ENCODE assay signal across 8 cellular contexts in genomic region chr16:70438983-70439862, GRCh38. TPM values are rescaled to one million over a fixed set of nuclear protein-coding genes. Genes with fewer than 3 reads are reported as not detected.
DNase-seq lines count a peak whose midpoint lies in the region; ATAC-seq, FAIRE-seq and TF ChIP-seq lines count a peak whose summit lies in the region.

ST3GAL2 (minus strand) TSS chr16:70439100; CDS start chr16:70398530, 40,570 bp downstream.

- no peaks in the 10 kb centered on the region for H3K36me3 ChIP-seq in bronchial epithelial cell (ENCODE audit: control insufficient read depth, insufficient read depth, low read length)
- H3K36me3 ChIP-seq in spleen = peaks cover 0 to 12% (median 0%) of the 10 kb centered on the region in 6 donors

- FAIRE-seq in bronchial epithelial cell (lab: Jason Lieb, UNC) = no peak

- no peaks in the 10 kb centered on the region for H3K9me3 Mint-ChIP-seq in WTC11

- 0 to 1% (median 1%) methylated on average over 29 to 81 of the region's 84 CpGs for whole genome bisulfite sequencing in spleen, 5 donors

- H3K27ac ChIP-seq in spleen = peak within 1 kb of the TSS; percentile 36 to 92 (median 82)

- H3K27me3 ChIP-seq in bronchial epithelial cell (ENCODE audit: control insufficient read depth, insufficient read depth, low read length) (no peaks in the 10 kb centered on the region), spleen (replicated peaks in 1 of 7) (no peaks in the 10 kb centered on the region)

- ATAC-seq in HG03095 (IDR thresholded peaks at IDR 0.05; ENCODE audit: unreplicated experiment) (peak; percentile 76), WTC11 (peak; percentile 85)

- H3K36me3 Mint-ChIP-seq in WTC11 = peaks cover 4% of the 10 kb centered on the region; the same call in 1 of the 2 replicates

- peaks cover 15 to 55% (median 45%) of the 10 kb centered on the region in 6 donors for H3K4me1 ChIP-seq in spleen

- DNase-seq in A172 (ENCODE audit: low spot score) (peak; percentile 87), NCI-H226 (peak; percentile 83), WTC11 (ENCODE audit: low spot score) (peak; percentile 98), bronchial epithelial cell (ENCODE audit: low read depth) (peak; percentile 61), inferior parietal cortex (ENCODE audit: extremely low spot score) (peak; percentile 93), spleen (peak; percentile 98)

- no peak for TF ChIP-seq CTCF in WTC11 (IDR thresholded peaks at IDR 0.05)
- TF ChIP-seq CTCF in bronchial epithelial cell (IDR thresholded peaks at IDR 0.05; ENCODE audit: insufficient read depth, low read length, severe bottlenecking) = no peak
- TF ChIP-seq CTCF in spleen (IDR thresholded peaks at IDR 0.05 in 8 of 11, conservative IDR thresholded peaks at IDR 0.05 in 3 of 11) = peak in 5 of 11 experiments; percentile 11 to 50 (median 34)

- no peaks in the 10 kb centered on the region for H3K27me3 Mint-ChIP-seq in WTC11 (ENCODE audit: low read depth)

- H3K4me3 ChIP-seq in bronchial epithelial cell (ENCODE audit: low read depth, low read length) (peak within 1 kb of the TSS; percentile 58), spleen (peak within 1 kb of the TSS; percentile 50 to 94 (median 76))

- TF ChIP-seq POLR2A in GM18526 (IDR thresholded peaks at IDR 0.05; ENCODE audit: extremely low read depth, insufficient read length) = peak; percentile 43
- no peak for TF ChIP-seq POLR2A in spleen (IDR thresholded peaks at IDR 0.05)

- peak within 1 kb of the TSS; percentile 96 for H3K27ac Mint-ChIP-seq in WTC11

- H3K4me1 Mint-ChIP-seq in WTC11 = peaks cover 37% of the 10 kb centered on the region

- intact Hi-C loops in spleen (cut with DNase I; ENCODE audit: low total_unique reads) = loop anchor here (10.0 kb wide), 1 partner anchor 54 kb away; no protein-coding TSS in a partner anchor

- peak within 1 kb of the TSS; percentile 99 for H3K4me3 Mint-ChIP-seq in WTC11

- CTCF ChIA-PET in WTC11 (lab: Charles Lee) = interaction anchor here (0.9 to 2.9 kb wide), 6 partner anchors 17 to 86 kb away, joined by 3 to 16 read pairs (median 4); no protein-coding TSS in a partner anchor

- H3K9me3 ChIP-seq in spleen = no peaks in the 10 kb centered on the region

- POLR2A ChIA-PET in WTC11 (lab: Charles Lee) = interaction anchor here (0.9 to 1.5 kb wide), 6 partner anchors 11 to 58 kb away, joined by 3 to 9 read pairs (median 4); partner anchors contain the start of gene FCSK

TF ChIP-seq in WTC11, 78 proteins besides CTCF, POLR2A, EP300 and RAD21 (continues in another document):
- TF ChIP-seq AR (CRISPR knock-in tag; IDR thresholded peaks at IDR 0.05) = no peak
- no peak for TF ChIP-seq MXD4 (CRISPR knock-in tag; IDR thresholded peaks at IDR 0.05; ENCODE audit: borderline replicate concordance)
- no peak for TF ChIP-seq SOX15 (CRISPR knock-in tag; IDR thresholded peaks at IDR 0.05)
- no peak for TF ChIP-seq KAT7 (CRISPR knock-in tag; IDR thresholded peaks at IDR 0.05; ENCODE audit: borderline replicate concordance)
- TF ChIP-seq NR2C2 (CRISPR knock-in tag; IDR thresholded peaks at IDR 0.05) = no peak
- no peak for TF ChIP-seq TCF7 (CRISPR knock-in tag; IDR thresholded peaks at IDR 0.05; ENCODE audit: low read depth)
- TF ChIP-seq, protein P1, sequence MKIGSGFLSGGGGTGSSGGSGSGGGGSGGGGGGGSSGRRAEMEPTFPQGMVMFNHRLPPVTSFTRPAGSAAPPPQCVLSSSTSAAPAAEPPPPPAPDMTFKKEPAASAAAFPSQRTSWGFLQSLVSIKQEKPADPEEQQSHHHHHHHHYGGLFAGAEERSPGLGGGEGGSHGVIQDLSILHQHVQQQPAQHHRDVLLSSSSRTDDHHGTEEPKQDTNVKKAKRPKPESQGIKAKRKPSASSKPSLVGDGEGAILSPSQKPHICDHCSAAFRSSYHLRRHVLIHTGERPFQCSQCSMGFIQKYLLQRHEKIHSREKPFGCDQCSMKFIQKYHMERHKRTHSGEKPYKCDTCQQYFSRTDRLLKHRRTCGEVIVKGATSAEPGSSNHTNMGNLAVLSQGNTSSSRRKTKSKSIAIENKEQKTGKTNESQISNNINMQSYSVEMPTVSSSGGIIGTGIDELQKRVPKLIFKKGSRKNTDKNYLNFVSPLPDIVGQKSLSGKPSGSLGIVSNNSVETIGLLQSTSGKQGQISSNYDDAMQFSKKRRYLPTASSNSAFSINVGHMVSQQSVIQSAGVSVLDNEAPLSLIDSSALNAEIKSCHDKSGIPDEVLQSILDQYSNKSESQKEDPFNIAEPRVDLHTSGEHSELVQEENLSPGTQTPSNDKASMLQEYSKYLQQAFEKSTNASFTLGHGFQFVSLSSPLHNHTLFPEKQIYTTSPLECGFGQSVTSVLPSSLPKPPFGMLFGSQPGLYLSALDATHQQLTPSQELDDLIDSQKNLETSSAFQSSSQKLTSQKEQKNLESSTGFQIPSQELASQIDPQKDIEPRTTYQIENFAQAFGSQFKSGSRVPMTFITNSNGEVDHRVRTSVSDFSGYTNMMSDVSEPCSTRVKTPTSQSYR (CRISPR knock-in tag; IDR thresholded peaks at IDR 0.05) = peak; percentile 95
- TF ChIP-seq, protein P2, sequence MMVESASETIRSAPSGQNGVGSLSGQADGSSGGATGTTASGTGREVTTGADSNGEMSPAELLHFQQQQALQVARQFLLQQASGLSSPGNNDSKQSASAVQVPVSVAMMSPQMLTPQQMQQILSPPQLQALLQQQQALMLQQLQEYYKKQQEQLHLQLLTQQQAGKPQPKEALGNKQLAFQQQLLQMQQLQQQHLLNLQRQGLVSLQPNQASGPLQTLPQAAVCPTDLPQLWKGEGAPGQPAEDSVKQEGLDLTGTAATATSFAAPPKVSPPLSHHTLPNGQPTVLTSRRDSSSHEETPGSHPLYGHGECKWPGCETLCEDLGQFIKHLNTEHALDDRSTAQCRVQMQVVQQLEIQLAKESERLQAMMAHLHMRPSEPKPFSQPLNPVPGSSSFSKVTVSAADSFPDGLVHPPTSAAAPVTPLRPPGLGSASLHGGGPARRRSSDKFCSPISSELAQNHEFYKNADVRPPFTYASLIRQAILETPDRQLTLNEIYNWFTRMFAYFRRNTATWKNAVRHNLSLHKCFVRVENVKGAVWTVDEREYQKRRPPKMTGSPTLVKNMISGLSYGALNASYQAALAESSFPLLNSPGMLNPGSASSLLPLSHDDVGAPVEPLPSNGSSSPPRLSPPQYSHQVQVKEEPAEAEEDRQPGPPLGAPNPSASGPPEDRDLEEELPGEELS (CRISPR knock-in tag; IDR thresholded peaks at IDR 0.05) = peak; percentile 65; the same call in 1 of the 2 replicates
- no peak for TF ChIP-seq HMGA2 (CRISPR knock-in tag; IDR thresholded peaks at IDR 0.05)
- 0 out of 2 replicates have a peak, but pooled peaks have one; percentile 42 for TF ChIP-seq FOXK1 (CRISPR knock-in tag; IDR thresholded peaks at IDR 0.05)
- TF ChIP-seq ESRRA (CRISPR knock-in tag; IDR thresholded peaks at IDR 0.05; ENCODE audit: borderline replicate concordance) = no peak
- no peak for TF ChIP-seq ZNF138 (CRISPR knock-in tag; conservative IDR thresholded peaks at IDR 0.05)
- peak; percentile 87 for TF ChIP-seq SP1 (CRISPR knock-in tag; conservative IDR thresholded peaks at IDR 0.05)
- peak; percentile 77; the same call in 1 of the 2 replicates for TF ChIP-seq FOXP1 (CRISPR knock-in tag; IDR thresholded peaks at IDR 0.05; ENCODE audit: borderline replicate concordance)
- TF ChIP-seq, protein P3, sequence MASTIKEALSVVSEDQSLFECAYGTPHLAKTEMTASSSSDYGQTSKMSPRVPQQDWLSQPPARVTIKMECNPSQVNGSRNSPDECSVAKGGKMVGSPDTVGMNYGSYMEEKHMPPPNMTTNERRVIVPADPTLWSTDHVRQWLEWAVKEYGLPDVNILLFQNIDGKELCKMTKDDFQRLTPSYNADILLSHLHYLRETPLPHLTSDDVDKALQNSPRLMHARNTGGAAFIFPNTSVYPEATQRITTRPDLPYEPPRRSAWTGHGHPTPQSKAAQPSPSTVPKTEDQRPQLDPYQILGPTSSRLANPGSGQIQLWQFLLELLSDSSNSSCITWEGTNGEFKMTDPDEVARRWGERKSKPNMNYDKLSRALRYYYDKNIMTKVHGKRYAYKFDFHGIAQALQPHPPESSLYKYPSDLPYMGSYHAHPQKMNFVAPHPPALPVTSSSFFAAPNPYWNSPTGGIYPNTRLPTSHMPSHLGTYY (CRISPR knock-in tag; IDR thresholded peaks at IDR 0.05) = no peak
- TF ChIP-seq, protein P4, sequence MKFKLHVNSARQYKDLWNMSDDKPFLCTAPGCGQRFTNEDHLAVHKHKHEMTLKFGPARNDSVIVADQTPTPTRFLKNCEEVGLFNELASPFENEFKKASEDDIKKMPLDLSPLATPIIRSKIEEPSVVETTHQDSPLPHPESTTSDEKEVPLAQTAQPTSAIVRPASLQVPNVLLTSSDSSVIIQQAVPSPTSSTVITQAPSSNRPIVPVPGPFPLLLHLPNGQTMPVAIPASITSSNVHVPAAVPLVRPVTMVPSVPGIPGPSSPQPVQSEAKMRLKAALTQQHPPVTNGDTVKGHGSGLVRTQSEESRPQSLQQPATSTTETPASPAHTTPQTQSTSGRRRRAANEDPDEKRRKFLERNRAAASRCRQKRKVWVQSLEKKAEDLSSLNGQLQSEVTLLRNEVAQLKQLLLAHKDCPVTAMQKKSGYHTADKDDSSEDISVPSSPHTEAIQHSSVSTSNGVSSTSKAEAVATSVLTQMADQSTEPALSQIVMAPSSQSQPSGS (CRISPR knock-in tag; IDR thresholded peaks at IDR 0.05; ENCODE audit: borderline replicate concordance, low read depth) = no peak

RNA-seq across cellular contexts. Expression of gene ST3GAL2, which starts in this region (rescaled TPM):
- 14.4 and 17.3 TPM in 2 replicates for total RNA-seq in A172 (2014; rRNA removed; shearing (Covaris generic))
- total RNA-seq in WTC11 (2021) (46.0 to 49.4 TPM (median 46.2 TPM) in 3 replicates), bronchial epithelial cell (2.6 and 3.2 TPM in 2 replicates), spleen (10 to 100 TPM; 33.1 to 66.9 (median 48.1) TPM)
- 10 to 100 TPM in 1 of 3 donors, 1 to 10 TPM in 2; 5.2 to 16.5 (median 7.2) TPM for polyA plus RNA-seq in spleen

Comparison
In these comparisons a context has a peak if more than half of its experiments do, and no peak if none do; other contexts are left out.
1. Peak in every context shown above with its lines: DNase-seq, ATAC-seq, H3K4me3 ChIP-seq and H3K27ac ChIP-seq.